ENCODE assay signal across 8 cellular contexts in the genomic region with DNA sequence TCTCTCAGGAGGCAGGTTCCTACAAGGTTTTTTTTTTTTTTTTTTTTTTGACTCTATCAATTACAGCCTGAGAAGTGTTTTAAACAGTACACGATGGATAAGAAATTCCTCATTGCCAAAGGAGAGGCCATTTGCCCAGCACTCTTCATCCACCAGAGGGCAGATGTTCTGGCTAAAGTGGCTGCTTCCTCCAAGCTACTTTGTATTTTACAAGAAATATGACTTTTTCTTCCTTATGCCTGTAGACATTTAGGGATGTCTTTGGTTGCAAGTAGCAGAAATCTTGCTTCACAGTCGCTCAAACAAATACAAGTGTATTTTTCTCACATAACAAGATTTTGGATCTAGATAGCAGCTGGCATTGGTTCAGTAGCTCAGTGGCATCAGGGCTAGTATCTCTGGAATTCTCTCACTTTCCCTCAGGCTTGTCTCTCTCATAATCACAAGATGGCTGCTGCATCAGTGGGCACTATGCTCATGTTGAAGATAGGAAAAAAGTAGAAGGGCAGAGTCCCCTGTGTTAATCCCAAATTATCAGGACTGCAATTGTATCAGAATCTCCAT.
A peak's percentile ranks its signal among the peaks of the same experiment; 100 is the strongest.
DNase-seq lines count a peak whose midpoint lies in the region; ATAC-seq, FAIRE-seq and TF ChIP-seq lines count a peak whose summit lies in the region.

No MANE protein-coding gene starts in this region.

- WGBS in A549 (ENCODE audit: missing lambda C conversion rate), result 11% methylated on average over 2 of the region's 2 CpGs
- 17 to 36% methylated on average over 2 of the region's 2 CpGs for WGBS in sigmoid colon, 2 donors

- CTCF ChIA-PET in A549 (lab: Yijun Ruan, JAX), result interaction anchor here (0.6 to 7.7 kb wide), 18 partner anchors 8 to 256 kb away, joined by 3 to 69 read pairs (median 6); no protein-coding TSS in a partner anchor
- CTCF ChIA-PET in activated CD8-positive, alpha-beta memory T cell treated with anti-CD3 and anti-CD28 coated beads, Interleukin-2, amount 10 ng/mL, durations not matched to agents 7 days and 5 days (lab: Charles Lee), result interaction anchor here (0.7 kb wide), 1 partner anchor 11 kb away, joined by 3 read pairs; no protein-coding TSS in a partner anchor

- no peak overlapping the region for H3K4me3 Mint-ChIP-seq in activated CD8-positive, alpha-beta memory T cell treated with anti-CD3 and anti-CD28 coated beads, Interleukin-2, amount 10 ng/mL, durations not matched to agents 7 days and 5 days
- no peak overlapping the region for H3K4me3 Mint-ChIP-seq in activated T-helper 2 cell treated with anti-CD3 and anti-CD28 coated beads, Interferon-gamma antibody, Interleukin-2, Interleukin-4, amounts not matched to agents 10 μg/mL and 5 μg/mL and 100 μg/mL, durations not matched to agents 14 hours and 24 hours and 36 hours (ENCODE audit: low read depth)

- no peak for TF ChIP-seq POLR2A in A549 (IDR thresholded peaks at IDR 0.05; ENCODE audit: low read length)
- no peak for TF ChIP-seq POLR2A in sigmoid colon (IDR thresholded peaks at IDR 0.05)

- H3K27me3 ChIP-seq in sigmoid colon, result no peaks in the 10 kb centered on the region

- H3K27ac ChIP-seq in A549, result no peak overlapping the region
- no peak overlapping the region for H3K27ac ChIP-seq in sigmoid colon

- H3K4me3 ChIP-seq in A549 (no peak overlapping the region), sigmoid colon (no peak overlapping the region)

- TF ChIP-seq CTCF in A549 (IDR thresholded peaks at IDR 0.05) (peak; percentile 64), GM12874 (IDR thresholded peaks at IDR 0.05; ENCODE audit: insufficient read depth, low read depth, low read length) (peak; percentile 68), sigmoid colon (IDR thresholded peaks at IDR 0.05) (peak in 3 of 4 experiments; percentile 33 to 62 (median 56))

- no peak for FAIRE-seq in A549 (lab: Jason Lieb, UNC)

- intact Hi-C loops in sigmoid colon (cut with DNase I), result loop anchor here (2.0 to 5.0 kb wide), 2 partner anchors 138 to 253 kb away; partner anchors contain the start of gene COL8A1
- intact Hi-C loops in activated T-helper 2 cell treated with anti-CD3 and anti-CD28 coated beads, Interferon-gamma antibody, Interleukin-2, Interleukin-4, amounts not matched to agents 10 μg/mL and 5 μg/mL and 100 μg/mL, durations not matched to agents 14 hours and 24 hours and 36 hours (cut with micrococcal nuclease), result loop anchor here (1.0 to 2.0 kb wide), 2 partner anchors 188 to 253 kb away; no protein-coding TSS in a partner anchor

- H3K4me1 ChIP-seq in A549, result no peaks in the 10 kb centered on the region
- peaks cover 0 to 35% (median 26%) of the 10 kb centered on the region in 4 donors for H3K4me1 ChIP-seq in sigmoid colon

- ATAC-seq in A549 (peak; percentile 71 to 88; a peak in 4 of 6 replicates), HG03095 (IDR thresholded peaks at IDR 0.05; ENCODE audit: unreplicated experiment) (peak; percentile 46)
- ATAC-seq in activated CD8-positive, alpha-beta memory T cell treated with anti-CD3 and anti-CD28 coated beads, Interleukin-2, amount 10 ng/mL, durations not matched to agents 7 days and 5 days, result no peak

- H3K9me3 Mint-ChIP-seq in activated CD8-positive, alpha-beta memory T cell treated with anti-CD3 and anti-CD28 coated beads, Interleukin-2, amount 10 ng/mL, durations not matched to agents 7 days and 5 days (ENCODE audit: low read depth), result no peaks in the 10 kb centered on the region
- H3K9me3 Mint-ChIP-seq in activated T-helper 2 cell treated with anti-CD3 and anti-CD28 coated beads, Interferon-gamma antibody, Interleukin-2, Interleukin-4, amounts not matched to agents 10 μg/mL and 5 μg/mL and 100 μg/mL, durations not matched to agents 14 hours and 24 hours and 36 hours, result no peaks in the 10 kb centered on the region

- no peaks in the 10 kb centered on the region for H3K36me3 ChIP-seq in sigmoid colon

- no peaks in the 10 kb centered on the region for H3K9me3 ChIP-seq in A549
- no peaks in the 10 kb centered on the region for H3K9me3 ChIP-seq in sigmoid colon

- TF ChIP-seq RAD21 in A549 (conservative IDR thresholded peaks at IDR 0.05 in 1 of 2, IDR thresholded peaks at IDR 0.05 in 1 of 2), result peak; percentile 48 to 51; a peak in 4 of 5 replicates

- H3K27ac Mint-ChIP-seq in activated CD8-positive, alpha-beta memory T cell treated with anti-CD3 and anti-CD28 coated beads, Interleukin-2, amount 10 ng/mL, durations not matched to agents 7 days and 5 days, result no peak overlapping the region
- H3K27ac Mint-ChIP-seq in activated T-helper 2 cell treated with anti-CD3 and anti-CD28 coated beads, Interferon-gamma antibody, Interleukin-2, Interleukin-4, amounts not matched to agents 10 μg/mL and 5 μg/mL and 100 μg/mL, durations not matched to agents 14 hours and 24 hours and 36 hours, result no peak overlapping the region

- H3K36me3 Mint-ChIP-seq in activated CD8-positive, alpha-beta memory T cell treated with anti-CD3 and anti-CD28 coated beads, Interleukin-2, amount 10 ng/mL, durations not matched to agents 7 days and 5 days, result no peaks in the 10 kb centered on the region
- no peaks in the 10 kb centered on the region for H3K36me3 Mint-ChIP-seq in activated T-helper 2 cell treated with anti-CD3 and anti-CD28 coated beads, Interferon-gamma antibody, Interleukin-2, Interleukin-4, amounts not matched to agents 10 μg/mL and 5 μg/mL and 100 μg/mL, durations not matched to agents 14 hours and 24 hours and 36 hours (ENCODE audit: low read depth)

- TF ChIP-seq EP300 in A549 (IDR thresholded peaks at IDR 0.05) (no peak), sigmoid colon (IDR thresholded peaks at IDR 0.05) (no peak)

- in situ Hi-C loops in SK-MEL-5 (cut with HindIII; ENCODE audit: low pct_unique_long_range_greater_than_20kb, low sequenced_read_pairs), result no loop called here

- POLR2A ChIA-PET in A549 (lab: Yijun Ruan, JAX), result no interaction called here

- H3K4me1 Mint-ChIP-seq in activated CD8-positive, alpha-beta memory T cell treated with anti-CD3 and anti-CD28 coated beads, Interleukin-2, amount 10 ng/mL, durations not matched to agents 7 days and 5 days, result no peaks in the 10 kb centered on the region
- no peaks in the 10 kb centered on the region for H3K4me1 Mint-ChIP-seq in activated T-helper 2 cell treated with anti-CD3 and anti-CD28 coated beads, Interferon-gamma antibody, Interleukin-2, Interleukin-4, amounts not matched to agents 10 μg/mL and 5 μg/mL and 100 μg/mL, durations not matched to agents 14 hours and 24 hours and 36 hours (ENCODE audit: low read depth)

- H3K27me3 Mint-ChIP-seq in activated CD8-positive, alpha-beta memory T cell treated with anti-CD3 and anti-CD28 coated beads, Interleukin-2, amount 10 ng/mL, durations not matched to agents 7 days and 5 days, result no peaks in the 10 kb centered on the region
- no peaks in the 10 kb centered on the region for H3K27me3 Mint-ChIP-seq in activated T-helper 2 cell treated with anti-CD3 and anti-CD28 coated beads, Interferon-gamma antibody, Interleukin-2, Interleukin-4, amounts not matched to agents 10 μg/mL and 5 μg/mL and 100 μg/mL, durations not matched to agents 14 hours and 24 hours and 36 hours (ENCODE audit: low read depth)

- no peak overlapping the region for H3K4me2 ChIP-seq in A549

- peak; percentile 11 to 37 for DNase-seq in A549 (ENCODE audit: low read depth in 1 of 2, low spot score in 1 of 2)
- DNase-seq in SK-MEL-5 (ENCODE audit: low read depth, low spot score), result peak; percentile 61
- peak; percentile 67 for DNase-seq in glomerular visceral epithelial cell (ENCODE audit: extremely low spot score)
- DNase-seq in sigmoid colon, result no peak
- DNase-seq in activated CD8-positive, alpha-beta memory T cell treated with anti-CD3 and anti-CD28 coated beads, Interleukin-2, amount 10 ng/mL, durations not matched to agents 7 days and 5 days, result no peak
- DNase-seq in activated T-helper 2 cell treated with anti-CD3 and anti-CD28 coated beads, Interferon-gamma antibody, Interleukin-2, Interleukin-4, amounts not matched to agents 10 μg/mL and 5 μg/mL and 100 μg/mL, durations not matched to agents 14 hours and 24 hours and 36 hours (ENCODE audit: low spot score), result no peak

TF ChIP-seq in A549, 52 proteins besides CTCF, POLR2A, EP300 and RAD21:
- TF ChIP-seq RNF2 (IDR thresholded peaks at IDR 0.05; ENCODE audit: borderline replicate concordance, low read depth) (no peak), SMC3 (IDR thresholded peaks at IDR 0.05) (peak; percentile 76), PHF8 (IDR thresholded peaks at IDR 0.05; ENCODE audit: borderline replicate concordance, low read depth) (no peak), JUN (IDR thresholded peaks at IDR 0.05) (no peak)
TF ChIP-seq in A549: peak in this region for 1.

Comparison
In these comparisons a context has a peak if more than half of its experiments do, and no peak if none do; other contexts are left out.
1. DNase-seq: peak in A549 (2 of 2), SK-MEL-5 (single experiment) and glomerular visceral epithelial cell (single experiment); none in sigmoid colon (single experiment), activated CD8-positive, alpha-beta memory T cell treated with anti-CD3 and anti-CD28 coated beads, Interleukin-2, amount 10 ng/mL, durations not matched to agents 7 days and 5 days (single experiment) and activated T-helper 2 cell treated with anti-CD3 and anti-CD28 coated beads, Interferon-gamma antibody, Interleukin-2, Interleukin-4, amounts not matched to agents 10 μg/mL and 5 μg/mL and 100 μg/mL, durations not matched to agents 14 hours and 24 hours and 36 hours (single experiment).
2. Peak in every context shown above with its lines, with median percentiles within 50 percentile points of each other: CTCF ChIP-seq.